In genomic region chr5:139543423-139543991, GRCh38 we compare ENCODE assay signal across 1 cellular context.
TF ChIP-seq lines count a peak whose summit lies in the region.

No MANE protein-coding gene starts in this region.

TF ChIP-seq in GM12878, 131 proteins besides CTCF, POLR2A, EP300 and RAD21 (continued from another document and continues in another):
- TF ChIP-seq IRF3 (IDR thresholded peaks at IDR 0.05) (no peak), MTA2 (IDR thresholded peaks at IDR 0.05; ENCODE audit: low read depth) (no peak), DPF2 (IDR thresholded peaks at IDR 0.05) (no peak), ASH2L (IDR thresholded peaks at IDR 0.05; ENCODE audit: borderline replicate concordance, low read depth) (no peak), RFX5 (IDR thresholded peaks at IDR 0.05; ENCODE audit: low read depth, low read length) (no peak), STAT3 (IDR thresholded peaks at IDR 0.05; ENCODE audit: low read depth, low read length) (no peak), RELA (IDR thresholded peaks at IDR 0.05; ENCODE audit: borderline replicate concordance, partially characterized antibody) (no peak), NFXL1 (IDR thresholded peaks at IDR 0.05; ENCODE audit: borderline replicate concordance) (no peak), ATF3 (IDR thresholded peaks at IDR 0.05; ENCODE audit: borderline replicate concordance, extremely low read depth, low read depth, low read length) (0 out of 2 replicates have a peak, but pooled peaks have one; percentile 8), NBN (IDR thresholded peaks at IDR 0.05) (no peak), SPI1 (IDR thresholded peaks at IDR 0.05; ENCODE audit: borderline replicate concordance, insufficient read depth, low read depth, low read length) (peak; percentile 17; the same call in 1 of the 2 replicates), STAT1 (conservative IDR thresholded peaks at IDR 0.05) (no peak), MEF2A (IDR thresholded peaks at IDR 0.05; ENCODE audit: insufficient read depth, low read depth, low read length) (no peak), TARDBP (IDR thresholded peaks at IDR 0.05; ENCODE audit: borderline replicate concordance) (no peak), CEBPB (IDR thresholded peaks at IDR 0.05; ENCODE audit: borderline replicate concordance in 1 of 2, low read depth in 2 of 2, low read length in 2 of 2) (no peak), GABPA (IDR thresholded peaks at IDR 0.05; ENCODE audit: low read depth) (no peak), ATF7 (IDR thresholded peaks at IDR 0.05; ENCODE audit: low read depth) (no peak), TAF1 (IDR thresholded peaks at IDR 0.05; ENCODE audit: borderline replicate concordance, low read depth, low read length) (no peak), E2F8 (IDR thresholded peaks at IDR 0.05; ENCODE audit: low read depth, partially characterized antibody) (no peak), TBL1XR1 (IDR thresholded peaks at IDR 0.05; ENCODE audit: low read depth, low read length) (no peak), ESRRA (IDR thresholded peaks at IDR 0.05; ENCODE audit: low read length) (no peak), BACH1 (IDR thresholded peaks at IDR 0.05; ENCODE audit: borderline replicate concordance) (peak; percentile 71; the same call in 1 of the 2 replicates), FOXM1 (IDR thresholded peaks at IDR 0.05; ENCODE audit: low read depth, low read length) (no peak), ZSCAN29 (IDR thresholded peaks at IDR 0.05) (no peak), CBFB (IDR thresholded peaks at IDR 0.05; ENCODE audit: low read depth) (no peak), RBBP5 (conservative IDR thresholded peaks at IDR 0.05) (no peak), IRF4 (IDR thresholded peaks at IDR 0.05; ENCODE audit: low read depth, low read length) (no peak), NFIC (IDR thresholded peaks at IDR 0.05; ENCODE audit: low read depth, low read length) (no peak), PBX3 (IDR thresholded peaks at IDR 0.05; ENCODE audit: insufficient replicate concordance, low read depth, low read length) (no peak), CUX1 (IDR thresholded peaks at IDR 0.05; ENCODE audit: insufficient replicate concordance, low read depth, low read length) (no peak), MYC (IDR thresholded peaks at IDR 0.05; ENCODE audit: insufficient read depth, insufficient read length, insufficient replicate concordance, low read length, severe bottlenecking) (no peak), NR2C1 (IDR thresholded peaks at IDR 0.05) (no peak), MYB (IDR thresholded peaks at IDR 0.05; ENCODE audit: borderline replicate concordance, low read depth, low read length) (0 out of 2 replicates have a peak, but pooled peaks have one; percentile 38), ZNF274 (IDR thresholded peaks at IDR 0.05; ENCODE audit: insufficient read depth, insufficient read length) (no peak), ZNF687 (IDR thresholded peaks at IDR 0.05) (no peak), RELB (IDR thresholded peaks at IDR 0.05; ENCODE audit: low read depth) (no peak), SMC3 (IDR thresholded peaks at IDR 0.05; ENCODE audit: borderline replicate concordance, low read length) (peak; percentile 44; the same call in 1 of the 2 replicates), BCL11A (IDR thresholded peaks at IDR 0.05; ENCODE audit: low read depth, low read length) (no peak), KLF5 (IDR thresholded peaks at IDR 0.05; ENCODE audit: partially characterized antibody) (no peak), SKIL (IDR thresholded peaks at IDR 0.05; ENCODE audit: low read depth, poor library complexity, severe bottlenecking) (no peak), BHLHE40 (IDR thresholded peaks at IDR 0.05; ENCODE audit: borderline replicate concordance in 1 of 2, low read depth in 2 of 2, low read length in 1 of 2) (peak; percentile 6 to 23; a peak in 1 of 4 replicates), HDAC2 (IDR thresholded peaks at IDR 0.05) (no peak), ZNF207 (IDR thresholded peaks at IDR 0.05; ENCODE audit: borderline replicate concordance) (no peak), MXI1 (IDR thresholded peaks at IDR 0.05; ENCODE audit: low read depth, low read length) (no peak), NR2C2 (IDR thresholded peaks at IDR 0.05; ENCODE audit: borderline replicate concordance, control insufficient read depth, insufficient read length, low read depth) (no peak), TCF12 (IDR thresholded peaks at IDR 0.05; ENCODE audit: low read depth, low read length) (peak; percentile 45; the same call in 1 of the 2 replicates), PAX5 (IDR thresholded peaks at IDR 0.05; ENCODE audit: borderline replicate concordance, low read depth, low read length) (no peak), EGR1 (IDR thresholded peaks at IDR 0.05; ENCODE audit: borderline replicate concordance in 1 of 2, low read depth in 2 of 2, low read length in 2 of 2) (0 out of 3 replicates have a peak, but pooled peaks of 1 of the 2 experiments have one; percentile 4), CHD2 (IDR thresholded peaks at IDR 0.05; ENCODE audit: borderline replicate concordance, low read depth, low read length) (no peak), ZNF217 (IDR thresholded peaks at IDR 0.05) (no peak)
